Comparison of ENCODE assay signal across 1 cellular context in the genomic region with DNA sequence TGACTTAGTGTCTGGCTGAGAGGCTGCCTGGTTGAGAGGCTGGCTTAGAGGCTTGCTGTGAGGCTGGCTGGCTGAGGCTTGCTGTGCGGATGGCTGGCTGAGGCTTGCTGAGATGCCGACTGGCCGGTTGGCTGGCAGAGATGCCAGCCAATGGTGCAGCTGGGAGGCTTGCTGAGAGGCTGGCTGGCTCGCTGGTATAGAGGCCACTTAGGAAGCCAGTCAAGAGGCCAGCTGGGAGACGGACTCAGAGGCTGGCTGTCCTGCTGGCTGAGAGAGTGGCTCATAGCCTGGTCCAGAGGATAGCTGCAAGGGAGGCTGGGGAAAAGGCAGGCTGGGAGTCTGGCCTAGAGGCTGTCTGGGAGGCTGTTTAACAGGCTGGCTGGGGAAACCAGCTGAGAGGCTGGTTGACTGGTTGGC.
TF ChIP-seq lines count a peak whose summit lies in the region.

No MANE protein-coding gene starts in this region.

TF ChIP-seq in HepG2, 621 proteins besides CTCF, POLR2A, EP300 and RAD21 (continues in another document):
- TF ChIP-seq ZNF737 (CRISPR knock-in tag; IDR thresholded peaks at IDR 0.05; ENCODE audit: borderline replicate concordance): 0 out of 2 replicates have a peak, but pooled peaks have one; percentile 18
- no peak for TF ChIP-seq MED1 (CRISPR knock-in tag; IDR thresholded peaks at IDR 0.05)
- TF ChIP-seq, protein P1, sequence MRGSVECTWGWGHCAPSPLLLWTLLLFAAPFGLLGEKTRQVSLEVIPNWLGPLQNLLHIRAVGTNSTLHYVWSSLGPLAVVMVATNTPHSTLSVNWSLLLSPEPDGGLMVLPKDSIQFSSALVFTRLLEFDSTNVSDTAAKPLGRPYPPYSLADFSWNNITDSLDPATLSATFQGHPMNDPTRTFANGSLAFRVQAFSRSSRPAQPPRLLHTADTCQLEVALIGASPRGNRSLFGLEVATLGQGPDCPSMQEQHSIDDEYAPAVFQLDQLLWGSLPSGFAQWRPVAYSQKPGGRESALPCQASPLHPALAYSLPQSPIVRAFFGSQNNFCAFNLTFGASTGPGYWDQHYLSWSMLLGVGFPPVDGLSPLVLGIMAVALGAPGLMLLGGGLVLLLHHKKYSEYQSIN (CRISPR knock-in tag; IDR thresholded peaks at IDR 0.05; ENCODE audit: borderline replicate concordance): no peak
- TF ChIP-seq, protein P2, sequence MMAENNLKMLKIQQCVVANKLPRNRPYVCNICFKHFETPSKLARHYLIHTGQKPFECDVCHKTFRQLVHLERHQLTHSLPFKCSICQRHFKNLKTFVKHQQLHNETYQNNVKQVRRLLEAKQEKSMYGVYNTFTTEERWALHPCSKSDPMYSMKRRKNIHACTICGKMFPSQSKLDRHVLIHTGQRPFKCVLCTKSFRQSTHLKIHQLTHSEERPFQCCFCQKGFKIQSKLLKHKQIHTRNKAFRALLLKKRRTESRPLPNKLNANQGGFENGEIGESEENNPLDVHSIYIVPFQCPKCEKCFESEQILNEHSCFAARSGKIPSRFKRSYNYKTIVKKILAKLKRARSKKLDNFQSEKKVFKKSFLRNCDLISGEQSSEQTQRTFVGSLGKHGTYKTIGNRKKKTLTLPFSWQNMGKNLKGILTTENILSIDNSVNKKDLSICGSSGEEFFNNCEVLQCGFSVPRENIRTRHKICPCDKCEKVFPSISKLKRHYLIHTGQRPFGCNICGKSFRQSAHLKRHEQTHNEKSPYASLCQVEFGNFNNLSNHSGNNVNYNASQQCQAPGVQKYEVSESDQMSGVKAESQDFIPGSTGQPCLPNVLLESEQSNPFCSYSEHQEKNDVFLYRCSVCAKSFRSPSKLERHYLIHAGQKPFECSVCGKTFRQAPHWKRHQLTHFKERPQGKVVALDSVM (CRISPR knock-in tag; IDR thresholded peaks at IDR 0.05): peak; percentile 80
- TF ChIP-seq CCDC6 (CRISPR knock-in tag; IDR thresholded peaks at IDR 0.05): peak; percentile 52; the same call in 1 of the 2 replicates
- TF ChIP-seq, protein P3, sequence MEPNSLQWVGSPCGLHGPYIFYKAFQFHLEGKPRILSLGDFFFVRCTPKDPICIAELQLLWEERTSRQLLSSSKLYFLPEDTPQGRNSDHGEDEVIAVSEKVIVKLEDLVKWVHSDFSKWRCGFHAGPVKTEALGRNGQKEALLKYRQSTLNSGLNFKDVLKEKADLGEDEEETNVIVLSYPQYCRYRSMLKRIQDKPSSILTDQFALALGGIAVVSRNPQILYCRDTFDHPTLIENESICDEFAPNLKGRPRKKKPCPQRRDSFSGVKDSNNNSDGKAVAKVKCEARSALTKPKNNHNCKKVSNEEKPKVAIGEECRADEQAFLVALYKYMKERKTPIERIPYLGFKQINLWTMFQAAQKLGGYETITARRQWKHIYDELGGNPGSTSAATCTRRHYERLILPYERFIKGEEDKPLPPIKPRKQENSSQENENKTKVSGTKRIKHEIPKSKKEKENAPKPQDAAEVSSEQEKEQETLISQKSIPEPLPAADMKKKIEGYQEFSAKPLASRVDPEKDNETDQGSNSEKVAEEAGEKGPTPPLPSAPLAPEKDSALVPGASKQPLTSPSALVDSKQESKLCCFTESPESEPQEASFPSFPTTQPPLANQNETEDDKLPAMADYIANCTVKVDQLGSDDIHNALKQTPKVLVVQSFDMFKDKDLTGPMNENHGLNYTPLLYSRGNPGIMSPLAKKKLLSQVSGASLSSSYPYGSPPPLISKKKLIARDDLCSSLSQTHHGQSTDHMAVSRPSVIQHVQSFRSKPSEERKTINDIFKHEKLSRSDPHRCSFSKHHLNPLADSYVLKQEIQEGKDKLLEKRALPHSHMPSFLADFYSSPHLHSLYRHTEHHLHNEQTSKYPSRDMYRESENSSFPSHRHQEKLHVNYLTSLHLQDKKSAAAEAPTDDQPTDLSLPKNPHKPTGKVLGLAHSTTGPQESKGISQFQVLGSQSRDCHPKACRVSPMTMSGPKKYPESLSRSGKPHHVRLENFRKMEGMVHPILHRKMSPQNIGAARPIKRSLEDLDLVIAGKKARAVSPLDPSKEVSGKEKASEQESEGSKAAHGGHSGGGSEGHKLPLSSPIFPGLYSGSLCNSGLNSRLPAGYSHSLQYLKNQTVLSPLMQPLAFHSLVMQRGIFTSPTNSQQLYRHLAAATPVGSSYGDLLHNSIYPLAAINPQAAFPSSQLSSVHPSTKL (CRISPR knock-in tag; IDR thresholded peaks at IDR 0.05): no peak
- TF ChIP-seq, protein P4, sequence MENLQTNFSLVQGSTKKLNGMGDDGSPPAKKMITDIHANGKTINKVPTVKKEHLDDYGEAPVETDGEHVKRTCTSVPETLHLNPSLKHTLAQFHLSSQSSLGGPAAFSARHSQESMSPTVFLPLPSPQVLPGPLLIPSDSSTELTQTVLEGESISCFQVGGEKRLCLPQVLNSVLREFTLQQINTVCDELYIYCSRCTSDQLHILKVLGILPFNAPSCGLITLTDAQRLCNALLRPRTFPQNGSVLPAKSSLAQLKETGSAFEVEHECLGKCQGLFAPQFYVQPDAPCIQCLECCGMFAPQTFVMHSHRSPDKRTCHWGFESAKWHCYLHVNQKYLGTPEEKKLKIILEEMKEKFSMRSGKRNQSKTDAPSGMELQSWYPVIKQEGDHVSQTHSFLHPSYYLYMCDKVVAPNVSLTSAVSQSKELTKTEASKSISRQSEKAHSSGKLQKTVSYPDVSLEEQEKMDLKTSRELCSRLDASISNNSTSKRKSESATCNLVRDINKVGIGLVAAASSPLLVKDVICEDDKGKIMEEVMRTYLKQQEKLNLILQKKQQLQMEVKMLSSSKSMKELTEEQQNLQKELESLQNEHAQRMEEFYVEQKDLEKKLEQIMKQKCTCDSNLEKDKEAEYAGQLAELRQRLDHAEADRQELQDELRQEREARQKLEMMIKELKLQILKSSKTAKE (CRISPR knock-in tag; IDR thresholded peaks at IDR 0.05; ENCODE audit: borderline replicate concordance): no peak
- TF ChIP-seq KLF15 (CRISPR knock-in tag; IDR thresholded peaks at IDR 0.05; ENCODE audit: borderline replicate concordance): no peak
- TF ChIP-seq, protein P5, sequence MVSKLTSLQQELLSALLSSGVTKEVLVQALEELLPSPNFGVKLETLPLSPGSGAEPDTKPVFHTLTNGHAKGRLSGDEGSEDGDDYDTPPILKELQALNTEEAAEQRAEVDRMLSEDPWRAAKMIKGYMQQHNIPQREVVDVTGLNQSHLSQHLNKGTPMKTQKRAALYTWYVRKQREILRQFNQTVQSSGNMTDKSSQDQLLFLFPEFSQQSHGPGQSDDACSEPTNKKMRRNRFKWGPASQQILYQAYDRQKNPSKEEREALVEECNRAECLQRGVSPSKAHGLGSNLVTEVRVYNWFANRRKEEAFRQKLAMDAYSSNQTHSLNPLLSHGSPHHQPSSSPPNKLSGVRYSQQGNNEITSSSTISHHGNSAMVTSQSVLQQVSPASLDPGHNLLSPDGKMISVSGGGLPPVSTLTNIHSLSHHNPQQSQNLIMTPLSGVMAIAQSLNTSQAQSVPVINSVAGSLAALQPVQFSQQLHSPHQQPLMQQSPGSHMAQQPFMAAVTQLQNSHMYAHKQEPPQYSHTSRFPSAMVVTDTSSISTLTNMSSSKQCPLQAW (CRISPR knock-in tag; IDR thresholded peaks at IDR 0.05): 0 out of 2 replicates have a peak, but pooled peaks have one; percentile 50
- no peak for TF ChIP-seq RORA (CRISPR knock-in tag; IDR thresholded peaks at IDR 0.05)
- no peak for TF ChIP-seq ZNF562 (CRISPR knock-in tag; IDR thresholded peaks at IDR 0.05; ENCODE audit: borderline replicate concordance)
- 0 out of 2 replicates have a peak, but pooled peaks have one; percentile 40 for TF ChIP-seq AKAP8 (CRISPR knock-in tag; IDR thresholded peaks at IDR 0.05)
- TF ChIP-seq HOXA3 (CRISPR knock-in tag; IDR thresholded peaks at IDR 0.05): 0 out of 2 replicates have a peak, but pooled peaks have one; percentile 4
- 0 out of 2 replicates have a peak, but pooled peaks have one; percentile 14 for TF ChIP-seq KDM5B (CRISPR knock-in tag; IDR thresholded peaks at IDR 0.05; ENCODE audit: borderline replicate concordance)
- peak; percentile 39; the same call in 1 of the 2 replicates for TF ChIP-seq ZNF501 (CRISPR knock-in tag; IDR thresholded peaks at IDR 0.05)
- TF ChIP-seq, protein P6, sequence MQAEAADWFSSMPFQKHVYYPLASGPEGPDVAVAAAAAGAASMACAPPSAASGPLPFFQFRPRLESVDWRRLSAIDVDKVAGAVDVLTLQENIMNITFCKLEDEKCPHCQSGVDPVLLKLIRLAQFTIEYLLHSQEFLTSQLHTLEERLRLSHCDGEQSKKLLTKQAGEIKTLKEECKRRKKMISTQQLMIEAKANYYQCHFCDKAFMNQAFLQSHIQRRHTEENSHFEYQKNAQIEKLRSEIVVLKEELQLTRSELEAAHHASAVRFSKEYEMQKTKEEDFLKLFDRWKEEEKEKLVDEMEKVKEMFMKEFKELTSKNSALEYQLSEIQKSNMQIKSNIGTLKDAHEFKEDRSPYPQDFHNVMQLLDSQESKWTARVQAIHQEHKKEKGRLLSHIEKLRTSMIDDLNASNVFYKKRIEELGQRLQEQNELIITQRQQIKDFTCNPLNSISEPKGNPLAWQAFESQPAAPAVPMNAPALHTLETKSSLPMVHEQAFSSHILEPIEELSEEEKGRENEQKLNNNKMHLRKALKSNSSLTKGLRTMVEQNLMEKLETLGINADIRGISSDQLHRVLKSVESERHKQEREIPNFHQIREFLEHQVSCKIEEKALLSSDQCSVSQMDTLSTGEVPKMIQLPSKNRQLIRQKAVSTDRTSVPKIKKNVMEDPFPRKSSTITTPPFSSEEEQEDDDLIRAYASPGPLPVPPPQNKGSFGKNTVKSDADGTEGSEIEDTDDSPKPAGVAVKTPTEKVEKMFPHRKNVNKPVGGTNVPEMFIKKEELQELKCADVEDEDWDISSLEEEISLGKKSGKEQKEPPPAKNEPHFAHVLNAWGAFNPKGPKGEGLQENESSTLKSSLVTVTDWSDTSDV (CRISPR knock-in tag; IDR thresholded peaks at IDR 0.05): 0 out of 2 replicates have a peak, but pooled peaks have one; percentile 24
- no peak for TF ChIP-seq ZNF616 (CRISPR knock-in tag; IDR thresholded peaks at IDR 0.05; ENCODE audit: low read depth)
- TF ChIP-seq ZNF7 (CRISPR knock-in tag; IDR thresholded peaks at IDR 0.05): no peak
- TF ChIP-seq ZNF234 (CRISPR knock-in tag; conservative IDR thresholded peaks at IDR 0.05): 0 out of 2 replicates have a peak, but pooled peaks have one; percentile 38
- 0 out of 2 replicates have a peak, but pooled peaks have one; percentile 27 for TF ChIP-seq ZFP90 (CRISPR knock-in tag; IDR thresholded peaks at IDR 0.05; ENCODE audit: borderline replicate concordance)
- TF ChIP-seq, protein P7, sequence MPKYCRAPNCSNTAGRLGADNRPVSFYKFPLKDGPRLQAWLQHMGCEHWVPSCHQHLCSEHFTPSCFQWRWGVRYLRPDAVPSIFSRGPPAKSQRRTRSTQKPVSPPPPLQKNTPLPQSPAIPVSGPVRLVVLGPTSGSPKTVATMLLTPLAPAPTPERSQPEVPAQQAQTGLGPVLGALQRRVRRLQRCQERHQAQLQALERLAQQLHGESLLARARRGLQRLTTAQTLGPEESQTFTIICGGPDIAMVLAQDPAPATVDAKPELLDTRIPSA (CRISPR knock-in tag; IDR thresholded peaks at IDR 0.05; ENCODE audit: borderline replicate concordance): 0 out of 2 replicates have a peak, but pooled peaks have one; percentile 71
- TF ChIP-seq, protein P8, sequence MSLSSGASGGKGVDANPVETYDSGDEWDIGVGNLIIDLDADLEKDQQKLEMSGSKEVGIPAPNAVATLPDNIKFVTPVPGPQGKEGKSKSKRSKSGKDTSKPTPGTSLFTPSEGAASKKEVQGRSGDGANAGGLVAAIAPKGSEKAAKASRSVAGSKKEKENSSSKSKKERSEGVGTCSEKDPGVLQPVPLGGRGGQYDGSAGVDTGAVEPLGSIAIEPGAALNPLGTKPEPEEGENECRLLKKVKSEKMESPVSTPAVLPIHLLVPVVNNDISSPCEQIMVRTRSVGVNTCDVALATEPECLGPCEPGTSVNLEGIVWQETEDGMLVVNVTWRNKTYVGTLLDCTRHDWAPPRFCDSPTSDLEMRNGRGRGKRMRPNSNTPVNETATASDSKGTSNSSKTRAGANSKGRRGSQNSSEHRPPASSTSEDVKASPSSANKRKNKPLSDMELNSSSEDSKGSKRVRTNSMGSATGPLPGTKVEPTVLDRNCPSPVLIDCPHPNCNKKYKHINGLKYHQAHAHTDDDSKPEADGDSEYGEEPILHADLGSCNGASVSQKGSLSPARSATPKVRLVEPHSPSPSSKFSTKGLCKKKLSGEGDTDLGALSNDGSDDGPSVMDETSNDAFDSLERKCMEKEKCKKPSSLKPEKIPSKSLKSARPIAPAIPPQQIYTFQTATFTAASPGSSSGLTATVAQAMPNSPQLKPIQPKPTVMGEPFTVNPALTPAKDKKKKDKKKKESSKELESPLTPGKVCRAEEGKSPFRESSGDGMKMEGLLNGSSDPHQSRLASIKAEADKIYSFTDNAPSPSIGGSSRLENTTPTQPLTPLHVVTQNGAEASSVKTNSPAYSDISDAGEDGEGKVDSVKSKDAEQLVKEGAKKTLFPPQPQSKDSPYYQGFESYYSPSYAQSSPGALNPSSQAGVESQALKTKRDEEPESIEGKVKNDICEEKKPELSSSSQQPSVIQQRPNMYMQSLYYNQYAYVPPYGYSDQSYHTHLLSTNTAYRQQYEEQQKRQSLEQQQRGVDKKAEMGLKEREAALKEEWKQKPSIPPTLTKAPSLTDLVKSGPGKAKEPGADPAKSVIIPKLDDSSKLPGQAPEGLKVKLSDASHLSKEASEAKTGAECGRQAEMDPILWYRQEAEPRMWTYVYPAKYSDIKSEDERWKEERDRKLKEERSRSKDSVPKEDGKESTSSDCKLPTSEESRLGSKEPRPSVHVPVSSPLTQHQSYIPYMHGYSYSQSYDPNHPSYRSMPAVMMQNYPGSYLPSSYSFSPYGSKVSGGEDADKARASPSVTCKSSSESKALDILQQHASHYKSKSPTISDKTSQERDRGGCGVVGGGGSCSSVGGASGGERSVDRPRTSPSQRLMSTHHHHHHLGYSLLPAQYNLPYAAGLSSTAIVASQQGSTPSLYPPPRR (CRISPR knock-in tag; IDR thresholded peaks at IDR 0.05; ENCODE audit: borderline replicate concordance): no peak
- TF ChIP-seq, protein P9, sequence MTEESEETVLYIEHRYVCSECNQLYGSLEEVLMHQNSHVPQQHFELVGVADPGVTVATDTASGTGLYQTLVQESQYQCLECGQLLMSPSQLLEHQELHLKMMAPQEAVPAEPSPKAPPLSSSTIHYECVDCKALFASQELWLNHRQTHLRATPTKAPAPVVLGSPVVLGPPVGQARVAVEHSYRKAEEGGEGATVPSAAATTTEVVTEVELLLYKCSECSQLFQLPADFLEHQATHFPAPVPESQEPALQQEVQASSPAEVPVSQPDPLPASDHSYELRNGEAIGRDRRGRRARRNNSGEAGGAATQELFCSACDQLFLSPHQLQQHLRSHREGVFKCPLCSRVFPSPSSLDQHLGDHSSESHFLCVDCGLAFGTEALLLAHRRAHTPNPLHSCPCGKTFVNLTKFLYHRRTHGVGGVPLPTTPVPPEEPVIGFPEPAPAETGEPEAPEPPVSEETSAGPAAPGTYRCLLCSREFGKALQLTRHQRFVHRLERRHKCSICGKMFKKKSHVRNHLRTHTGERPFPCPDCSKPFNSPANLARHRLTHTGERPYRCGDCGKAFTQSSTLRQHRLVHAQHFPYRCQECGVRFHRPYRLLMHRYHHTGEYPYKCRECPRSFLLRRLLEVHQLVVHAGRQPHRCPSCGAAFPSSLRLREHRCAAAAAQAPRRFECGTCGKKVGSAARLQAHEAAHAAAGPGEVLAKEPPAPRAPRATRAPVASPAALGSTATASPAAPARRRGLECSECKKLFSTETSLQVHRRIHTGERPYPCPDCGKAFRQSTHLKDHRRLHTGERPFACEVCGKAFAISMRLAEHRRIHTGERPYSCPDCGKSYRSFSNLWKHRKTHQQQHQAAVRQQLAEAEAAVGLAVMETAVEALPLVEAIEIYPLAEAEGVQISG (CRISPR knock-in tag; IDR thresholded peaks at IDR 0.05): peak; percentile 12; the same call in 1 of the 2 replicates
